ENCODE assay signal across 20 cellular contexts in genomic region chr5:56078271-56078670, GRCh38.
DNase-seq lines count a peak whose midpoint lies in the region; TF ChIP-seq lines count a peak whose summit lies in the region.
"Had no signal": no experiment of that assay in that cellular context is flagged by ENCODE, and none has a peak within 500 bp of the region (broad histone marks: within the 10 kb centered on the region; RNA-seq: fewer than 3 reads in every experiment).

No MANE protein-coding gene starts in this region.

- WGBS in esophagus squamous epithelium, 2 donors = 85 to 88% methylated on average over 2 of the region's 2 CpGs
- 82% methylated on average over 2 of the region's 2 CpGs for WGBS in mesenchymal stem cell
- 66% methylated on average over 2 of the region's 2 CpGs for WGBS in suprapubic skin

- H2AFZ ChIP-seq in mesenchymal stem cell (ENCODE audit: low read depth, low read length) = no peak overlapping the region

- peak overlapping the region; percentile 70 to 98 for H2BK12ac ChIP-seq in mesenchymal stem cell (ENCODE audit: low read length in 2 of 2)

- H3K4me3 ChIP-seq in NT2/D1 (ENCODE audit: insufficient read length, low read depth) (no peak overlapping the region), esophagus squamous epithelium (no peak overlapping the region), mesenchymal stem cell (ENCODE audit: insufficient read depth in 1 of 2, low read depth in 1 of 2, low read length in 2 of 2) (no peak overlapping the region), suprapubic skin (no peak overlapping the region)
- no peak overlapping the region for H3K4me3 ChIP-seq in effector memory CD4-positive, alpha-beta T cell (ENCODE audit: insufficient read depth, low read depth, low read length, poor library complexity, severe bottlenecking)

- H3K27me3 ChIP-seq in NT2/D1 (ENCODE audit: insufficient read depth, insufficient read length) = no peaks in the 10 kb centered on the region
- H3K27me3 ChIP-seq in esophagus squamous epithelium = no peaks in the 10 kb centered on the region
- H3K27me3 ChIP-seq in mesenchymal stem cell (ENCODE audit: control insufficient read depth in 1 of 2, insufficient read depth in 1 of 2, low read length in 2 of 2) = no peaks in the 10 kb centered on the region
- no peaks in the 10 kb centered on the region for H3K27me3 ChIP-seq in suprapubic skin
- H3K27me3 ChIP-seq in effector memory CD4-positive, alpha-beta T cell (replicated peaks; ENCODE audit: control insufficient read depth, insufficient read depth, low read length, poor library complexity, severe bottlenecking) = no peaks in the 10 kb centered on the region

- peak overlapping the region; percentile 80 for H4K91ac ChIP-seq in mesenchymal stem cell (ENCODE audit: low read length)

- H3K27ac ChIP-seq in esophagus squamous epithelium (peak overlapping the region in 3 of 4 donors; percentile 12 to 64 (median 45)), mesenchymal stem cell (ENCODE audit: low read length, poor library complexity, severe bottlenecking) (no peak overlapping the region), suprapubic skin (peak overlapping the region; percentile 5)
- no peak overlapping the region for H3K27ac ChIP-seq in effector memory CD4-positive, alpha-beta T cell (ENCODE audit: insufficient read depth, low read length, poor library complexity, severe bottlenecking)

- DNase-seq in NT2/D1 (ENCODE audit: low read depth, low spot score) (no peak), esophagus squamous epithelium (lab: John Stamatoyannopoulos, UW) (no peak), mesenchymal stem cell (no peak), suprapubic skin (ENCODE audit: low spot score in 2 of 2) (no peak), dermis blood vessel endothelial cell (no peak)
- DNase-seq in effector memory CD4-positive, alpha-beta T cell = no peak
- DNase-seq in activated CD4-positive, alpha-beta T cell treated with anti-CD3 and anti-CD28 coated beads, Interleukin-2, amount 50 U/mL, for 4 hours = no peak
- DNase-seq: activated naive CD4-positive, alpha-beta T cell treated with anti-CD3 and anti-CD28 coated beads, Interleukin-2, amount 10 ng/mL, durations not matched to agents 7 days and 5 days; CD4-positive, alpha-beta T cell; effector CD8-positive, alpha-beta T cell; foreskin melanocyte; GOT3; HFFc6; hypothalamus; immature natural killer cell; naive B cell; NCI-H1417 treated with DMSO at 0.1 percent for 48 hours; SHP77 treated with DMSO at 0.1 percent for 48 hours; substantia nigra; T1000 had no signal

- no peak overlapping the region for H2BK5ac ChIP-seq in mesenchymal stem cell (ENCODE audit: low read depth, low read length, poor library complexity, severe bottlenecking)

- no peak for TF ChIP-seq EP300 in suprapubic skin (IDR thresholded peaks at IDR 0.05)

- H2BK15ac ChIP-seq in mesenchymal stem cell (ENCODE audit: low read depth, poor library complexity, severe bottlenecking) = no peak overlapping the region

- H2BK120ac ChIP-seq in mesenchymal stem cell (ENCODE audit: low read depth, low read length) = peak overlapping the region; percentile 94

- TF ChIP-seq CTCF in esophagus squamous epithelium (IDR thresholded peaks at IDR 0.05) (no peak), suprapubic skin (IDR thresholded peaks at IDR 0.05) (no peak)

- H3K4ac ChIP-seq in mesenchymal stem cell (ENCODE audit: low read depth in 1 of 2, low read length in 2 of 2) = peak overlapping the region in 1 of 2 experiments; percentile 89

- H3K23ac ChIP-seq in mesenchymal stem cell (ENCODE audit: low read length in 2 of 2) = no peak overlapping the region

- peak overlapping the region; percentile 32 for H3K9ac ChIP-seq in NT2/D1 (ENCODE audit: insufficient read length, low read depth)
- peak overlapping the region; percentile 58 for H3K9ac ChIP-seq in mesenchymal stem cell (ENCODE audit: low read length)

- H3K9me3 ChIP-seq in NT2/D1 (ENCODE audit: insufficient read depth, low read length) = no peaks in the 10 kb centered on the region
- H3K9me3 ChIP-seq in esophagus squamous epithelium = no peaks in the 10 kb centered on the region
- no peaks in the 10 kb centered on the region for H3K9me3 ChIP-seq in mesenchymal stem cell (ENCODE audit: control insufficient read depth, low read length)
- H3K9me3 ChIP-seq in suprapubic skin = no peaks in the 10 kb centered on the region
- no peaks in the 10 kb centered on the region for H3K9me3 ChIP-seq in effector memory CD4-positive, alpha-beta T cell (ENCODE audit: control insufficient read depth, low read length)

- H4K8ac ChIP-seq in mesenchymal stem cell (ENCODE audit: low read length) = peak overlapping the region; percentile 85

- H3K18ac ChIP-seq in mesenchymal stem cell (ENCODE audit: low read depth in 1 of 2, low read length in 2 of 2) = peak overlapping the region; percentile 93 to 95

- H3K4me2 ChIP-seq in mesenchymal stem cell (ENCODE audit: low read length, poor library complexity, severe bottlenecking) = no peak overlapping the region

- H3K36me3 ChIP-seq in NT2/D1 (ENCODE audit: insufficient read depth, insufficient read length, low read length) = no peaks in the 10 kb centered on the region
- H3K36me3 ChIP-seq in esophagus squamous epithelium = no peaks in the 10 kb centered on the region
- no peaks in the 10 kb centered on the region for H3K36me3 ChIP-seq in mesenchymal stem cell (ENCODE audit: control insufficient read depth in 1 of 2, insufficient read depth in 2 of 2, low read depth in 1 of 2, low read length in 2 of 2)
- no peaks in the 10 kb centered on the region for H3K36me3 ChIP-seq in suprapubic skin
- no peaks in the 10 kb centered on the region for H3K36me3 ChIP-seq in effector memory CD4-positive, alpha-beta T cell (ENCODE audit: control insufficient read depth, insufficient read depth, low read length)

- TF ChIP-seq POLR2A in esophagus squamous epithelium (IDR thresholded peaks at IDR 0.05) = no peak
- TF ChIP-seq POLR2A in suprapubic skin (IDR thresholded peaks at IDR 0.05) = no peak

- H3K4me1 ChIP-seq in NT2/D1 (ENCODE audit: insufficient read depth, insufficient read length) (peaks cover 2% of the 10 kb centered on the region), esophagus squamous epithelium (peaks cover 0 to 16% (median 4%) of the 10 kb centered on the region in 3 donors), mesenchymal stem cell (ENCODE audit: control insufficient read depth, insufficient read depth, low read depth, low read length) (no peaks in the 10 kb centered on the region), suprapubic skin (peaks cover 19% of the 10 kb centered on the region)
- peaks cover 12% of the 10 kb centered on the region for H3K4me1 ChIP-seq in effector memory CD4-positive, alpha-beta T cell (ENCODE audit: control insufficient read depth, insufficient read depth, low read length, poor library complexity, severe bottlenecking)

- no peak overlapping the region for H3K14ac ChIP-seq in mesenchymal stem cell (ENCODE audit: low read length in 2 of 2)

- no peaks in the 10 kb centered on the region for H3K79me1 ChIP-seq in mesenchymal stem cell (replicated peaks; ENCODE audit: low read length, poor library complexity, severe bottlenecking)

- intact Hi-C loops in esophagus squamous epithelium (cut with DNase I) = no loop called here

- no peak overlapping the region for H2AK5ac ChIP-seq in mesenchymal stem cell (ENCODE audit: low read length, severe bottlenecking)

Comparison
In these comparisons a context has a peak if more than half of its experiments do, and no peak if none do; other contexts are left out.
1. H3K27ac ChIP-seq: peak in esophagus squamous epithelium (3 of 4) and suprapubic skin (single experiment); none in mesenchymal stem cell (single experiment) and effector memory CD4-positive, alpha-beta T cell (single experiment).